In the genomic region with DNA sequence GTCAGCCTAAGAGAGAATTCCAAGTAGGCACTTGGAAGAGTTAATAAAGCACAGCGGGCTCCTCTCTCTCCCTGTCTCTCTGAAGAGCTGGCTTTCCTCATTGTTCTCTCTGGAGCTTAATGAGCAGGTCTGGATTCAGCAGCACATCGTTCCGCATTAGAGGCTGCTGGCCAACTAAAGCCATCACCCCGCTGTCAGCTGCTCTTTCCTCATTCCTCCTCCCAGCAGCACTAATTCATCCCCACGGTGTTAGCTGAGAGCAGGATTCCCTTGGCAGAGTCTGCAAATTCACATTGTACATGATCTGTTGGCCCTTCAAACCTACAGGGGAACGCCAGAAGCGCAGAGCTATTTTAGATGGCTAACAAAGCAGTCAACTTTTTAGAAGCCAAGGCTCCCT, we compare ENCODE assay signal across 1 cellular context.
TF ChIP-seq lines count a peak whose summit lies in the region.

No MANE protein-coding gene starts in this region.

TF ChIP-seq in SK-N-SH treated with all-trans-retinoic acid at 6 μM for 48 hours, 23 proteins besides CTCF, POLR2A, EP300 and RAD21 (continued from another document):
- TF ChIP-seq, protein P1, sequence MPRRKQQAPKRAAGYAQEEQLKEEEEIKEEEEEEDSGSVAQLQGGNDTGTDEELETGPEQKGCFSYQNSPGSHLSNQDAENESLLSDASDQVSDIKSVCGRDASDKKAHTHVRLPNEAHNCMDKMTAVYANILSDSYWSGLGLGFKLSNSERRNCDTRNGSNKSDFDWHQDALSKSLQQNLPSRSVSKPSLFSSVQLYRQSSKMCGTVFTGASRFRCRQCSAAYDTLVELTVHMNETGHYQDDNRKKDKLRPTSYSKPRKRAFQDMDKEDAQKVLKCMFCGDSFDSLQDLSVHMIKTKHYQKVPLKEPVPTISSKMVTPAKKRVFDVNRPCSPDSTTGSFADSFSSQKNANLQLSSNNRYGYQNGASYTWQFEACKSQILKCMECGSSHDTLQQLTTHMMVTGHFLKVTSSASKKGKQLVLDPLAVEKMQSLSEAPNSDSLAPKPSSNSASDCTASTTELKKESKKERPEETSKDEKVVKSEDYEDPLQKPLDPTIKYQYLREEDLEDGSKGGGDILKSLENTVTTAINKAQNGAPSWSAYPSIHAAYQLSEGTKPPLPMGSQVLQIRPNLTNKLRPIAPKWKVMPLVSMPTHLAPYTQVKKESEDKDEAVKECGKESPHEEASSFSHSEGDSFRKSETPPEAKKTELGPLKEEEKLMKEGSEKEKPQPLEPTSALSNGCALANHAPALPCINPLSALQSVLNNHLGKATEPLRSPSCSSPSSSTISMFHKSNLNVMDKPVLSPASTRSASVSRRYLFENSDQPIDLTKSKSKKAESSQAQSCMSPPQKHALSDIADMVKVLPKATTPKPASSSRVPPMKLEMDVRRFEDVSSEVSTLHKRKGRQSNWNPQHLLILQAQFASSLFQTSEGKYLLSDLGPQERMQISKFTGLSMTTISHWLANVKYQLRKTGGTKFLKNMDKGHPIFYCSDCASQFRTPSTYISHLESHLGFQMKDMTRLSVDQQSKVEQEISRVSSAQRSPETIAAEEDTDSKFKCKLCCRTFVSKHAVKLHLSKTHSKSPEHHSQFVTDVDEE (CRISPR knock-in tag; IDR thresholded peaks at IDR 0.05): 0 out of 2 replicates have a peak, but pooled peaks have one; percentile 18
- no peak for TF ChIP-seq ZNF70 (CRISPR knock-in tag; IDR thresholded peaks at IDR 0.05)
- TF ChIP-seq, protein P2, sequence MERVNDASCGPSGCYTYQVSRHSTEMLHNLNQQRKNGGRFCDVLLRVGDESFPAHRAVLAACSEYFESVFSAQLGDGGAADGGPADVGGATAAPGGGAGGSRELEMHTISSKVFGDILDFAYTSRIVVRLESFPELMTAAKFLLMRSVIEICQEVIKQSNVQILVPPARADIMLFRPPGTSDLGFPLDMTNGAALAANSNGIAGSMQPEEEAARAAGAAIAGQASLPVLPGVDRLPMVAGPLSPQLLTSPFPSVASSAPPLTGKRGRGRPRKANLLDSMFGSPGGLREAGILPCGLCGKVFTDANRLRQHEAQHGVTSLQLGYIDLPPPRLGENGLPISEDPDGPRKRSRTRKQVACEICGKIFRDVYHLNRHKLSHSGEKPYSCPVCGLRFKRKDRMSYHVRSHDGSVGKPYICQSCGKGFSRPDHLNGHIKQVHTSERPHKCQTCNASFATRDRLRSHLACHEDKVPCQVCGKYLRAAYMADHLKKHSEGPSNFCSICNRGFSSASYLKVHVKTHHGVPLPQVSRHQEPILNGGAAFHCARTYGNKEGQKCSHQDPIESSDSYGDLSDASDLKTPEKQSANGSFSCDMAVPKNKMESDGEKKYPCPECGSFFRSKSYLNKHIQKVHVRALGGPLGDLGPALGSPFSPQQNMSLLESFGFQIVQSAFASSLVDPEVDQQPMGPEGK (CRISPR knock-in tag; IDR thresholded peaks at IDR 0.05; ENCODE audit: borderline replicate concordance): no peak
- TF ChIP-seq OSR1 (CRISPR knock-in tag; IDR thresholded peaks at IDR 0.05): no peak
- 0 out of 2 replicates have a peak, but pooled peaks have one; percentile 40 for TF ChIP-seq ISL1 (CRISPR knock-in tag; IDR thresholded peaks at IDR 0.05)
TF ChIP-seq in SK-N-SH treated with all-trans-retinoic acid at 6 μM for 48 hours: peak in this region for 3.
